8 cellular contexts compared by ENCODE assay signal in the genomic region with DNA sequence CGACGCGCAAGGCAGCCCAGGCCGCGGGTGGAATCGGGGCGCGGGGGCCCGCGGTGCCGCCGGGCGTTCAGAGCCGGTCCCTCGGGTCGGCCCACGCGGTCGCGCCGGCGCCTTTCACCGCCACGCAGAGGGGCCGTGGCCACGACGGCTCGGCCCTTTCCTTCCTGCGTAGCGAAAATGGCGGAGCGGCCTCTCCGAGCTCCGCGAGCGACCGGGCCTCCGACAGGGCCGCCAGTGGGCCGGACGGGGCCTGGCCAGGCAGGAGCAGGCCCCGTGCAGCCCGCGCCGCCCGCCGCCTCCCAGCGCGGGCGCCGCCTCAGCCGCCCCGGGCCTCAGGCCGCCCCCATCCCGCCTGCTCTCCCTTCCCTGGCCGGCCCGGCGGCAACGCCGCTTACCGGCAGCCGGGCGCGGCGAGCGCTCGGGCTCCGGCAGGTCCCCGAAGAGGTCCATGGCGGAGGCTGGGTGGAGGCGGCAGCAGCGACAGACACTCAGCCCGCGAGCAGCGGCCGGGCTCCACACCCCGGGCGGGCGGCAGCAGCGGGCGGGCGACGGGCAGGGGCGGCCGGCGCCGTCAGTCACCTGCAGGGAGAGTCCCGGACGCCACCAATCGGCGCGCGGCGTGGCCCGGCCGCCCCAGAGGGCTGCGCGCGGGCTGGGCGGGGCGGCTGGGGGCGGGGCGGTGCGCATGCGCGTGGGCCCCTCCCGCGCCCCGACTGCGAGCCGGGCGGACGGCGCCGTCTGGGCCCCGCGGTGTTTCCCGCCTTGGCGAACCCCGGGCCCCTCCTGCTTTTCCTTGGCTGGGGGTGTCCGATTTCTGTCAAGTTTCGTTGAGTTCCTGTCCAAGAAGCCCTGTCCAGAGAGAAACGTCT. TPM values are rescaled to one million over a fixed set of nuclear protein-coding genes. Genes with fewer than 3 reads are reported as not detected.
DNase-seq lines count a peak whose midpoint lies in the region; ATAC-seq and TF ChIP-seq lines count a peak whose summit lies in the region.

A gene with protein sequence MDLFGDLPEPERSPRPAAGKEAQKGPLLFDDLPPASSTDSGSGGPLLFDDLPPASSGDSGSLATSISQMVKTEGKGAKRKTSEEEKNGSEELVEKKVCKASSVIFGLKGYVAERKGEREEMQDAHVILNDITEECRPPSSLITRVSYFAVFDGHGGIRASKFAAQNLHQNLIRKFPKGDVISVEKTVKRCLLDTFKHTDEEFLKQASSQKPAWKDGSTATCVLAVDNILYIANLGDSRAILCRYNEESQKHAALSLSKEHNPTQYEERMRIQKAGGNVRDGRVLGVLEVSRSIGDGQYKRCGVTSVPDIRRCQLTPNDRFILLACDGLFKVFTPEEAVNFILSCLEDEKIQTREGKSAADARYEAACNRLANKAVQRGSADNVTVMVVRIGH (minus strand): TSS at position 592 of the 869 bp plus-strand sequence. CDS start 142 bp downstream, at position 450.

- peak within 1 kb of the TSS; percentile 87 to 92 for H3K27ac ChIP-seq in thoracic aorta

- DNase-seq in GM10248 (ENCODE audit: extremely low spot score) = peak; percentile 100
- peak; percentile 56 for DNase-seq in NCI-H1048 (lab: John Stamatoyannopoulos, UW)
- DNase-seq in SKM-1 treated with dmso at 0.1 percent for 144 hours (lab: John Stamatoyannopoulos, UW; ENCODE audit: unreplicated experiment) = peak; percentile 82
- peak; percentile 92 to 93 for DNase-seq in activated naive CD4-positive, alpha-beta T cell treated with anti-CD3 and anti-CD28 coated beads, Interleukin-2, amount 50 U/mL, for 72 hours (ENCODE audit: low spot score in 2 of 2)
- DNase-seq in glomerular visceral epithelial cell (ENCODE audit: extremely low spot score) = peak; percentile 94
- peak; percentile 96 for DNase-seq in osteocyte (ENCODE audit: extremely low spot score, unreplicated experiment)
- peak; percentile 33 for DNase-seq in thoracic aorta (ENCODE audit: low spot score)

- H3K27ac Mint-ChIP-seq in activated naive CD4-positive, alpha-beta T cell treated with anti-CD3 and anti-CD28 coated beads, Interleukin-2, amount 50 U/mL, for 72 hours = peak within 1 kb of the TSS; percentile 81 to 97
- H3K27ac Mint-ChIP-seq in osteocyte (ENCODE audit: unreplicated experiment) = peak within 1 kb of the TSS; percentile 87

- no peak for TF ChIP-seq CTCF in GM10248 (IDR thresholded peaks at IDR 0.05; ENCODE audit: control extremely low read depth, extremely low read depth, low read depth, missing control alignments)
- TF ChIP-seq CTCF in osteocyte (IDR thresholded peaks at IDR 0.05) = no peak
- TF ChIP-seq CTCF in thoracic aorta (IDR thresholded peaks at IDR 0.05) = no peak

- peak within 1 kb of the TSS; percentile 87 for H3K4me3 Mint-ChIP-seq in osteocyte (ENCODE audit: unreplicated experiment)

- H3K36me3 ChIP-seq in thoracic aorta = no peaks in the 10 kb centered on the region

- peak; percentile 96 for ATAC-seq in HG02571 (IDR thresholded peaks at IDR 0.05; ENCODE audit: unreplicated experiment)
- ATAC-seq in activated naive CD4-positive, alpha-beta T cell treated with anti-CD3 and anti-CD28 coated beads, Interleukin-2, amount 50 U/mL, for 72 hours = peak; percentile 99
- peak; percentile 89 for ATAC-seq in thoracic aorta (ENCODE audit: insufficient number of reproducible peaks, low FRiP score, low read depth)

- peaks cover 26 to 41% of the 10 kb centered on the region in 2 donors for H3K4me1 ChIP-seq in thoracic aorta (ENCODE audit: control insufficient read depth in 1 of 2, low read depth in 2 of 2)

- H3K36me3 Mint-ChIP-seq in activated naive CD4-positive, alpha-beta T cell treated with anti-CD3 and anti-CD28 coated beads, Interleukin-2, amount 50 U/mL, for 72 hours = peaks cover 0 to 7% of the 10 kb centered on the region in 2 donors
- peaks cover 3% of the 10 kb centered on the region for H3K36me3 Mint-ChIP-seq in osteocyte (ENCODE audit: unreplicated experiment)

- H3K27me3 ChIP-seq in thoracic aorta (replicated peaks; ENCODE audit: insufficient read depth) = no peaks in the 10 kb centered on the region

- CTCF ChIA-PET in GM10248 (lab: Yijun Ruan, JAX) = interaction anchor here (1.0 to 1.1 kb wide), 3 partner anchors 11 to 86 kb away, joined by 3 to 4 read pairs (median 3); no protein-coding TSS in a partner anchor

- POLR2A ChIA-PET in GM10248 (lab: Yijun Ruan, JAX) = no interaction called here

- H3K27me3 Mint-ChIP-seq in osteocyte (ENCODE audit: unreplicated experiment) = no peaks in the 10 kb centered on the region

- H3K4me1 Mint-ChIP-seq in osteocyte (ENCODE audit: unreplicated experiment) = peaks cover 30% of the 10 kb centered on the region

- H3K4me3 ChIP-seq in thoracic aorta = peak within 1 kb of the TSS; percentile 84

- no peaks in the 10 kb centered on the region for H3K9me3 ChIP-seq in thoracic aorta

- no peaks in the 10 kb centered on the region for H3K9me3 Mint-ChIP-seq in activated naive CD4-positive, alpha-beta T cell treated with anti-CD3 and anti-CD28 coated beads, Interleukin-2, amount 50 U/mL, for 72 hours
- H3K9me3 Mint-ChIP-seq in osteocyte (ENCODE audit: unreplicated experiment) = no peaks in the 10 kb centered on the region

RNA-seq across cellular contexts. Expression of the gene that starts here (rescaled TPM):
- total RNA-seq in activated naive CD4-positive, alpha-beta T cell treated with anti-CD3 and anti-CD28 coated beads, Interleukin-2, amount 50 U/mL, for 72 hours = 10 to 100 TPM; 40.7 to 64.8 TPM
- total RNA-seq in osteocyte (34.1 and 37.2 TPM in 2 replicates), thoracic aorta (10 to 100 TPM; 28.6 to 58.0 TPM)

Comparison
In these comparisons a context has a peak if more than half of its experiments do, and no peak if none do; other contexts are left out.
1. Peak in every context shown above with its lines: DNase-seq, ATAC-seq, H3K4me3 ChIP-seq and H3K27ac ChIP-seq.
2. DNase-seq: peak in every context shown above with its lines; median percentile 100 in GM10248; 96 in osteocyte; 94 in glomerular visceral epithelial cell; 92 in activated naive CD4-positive, alpha-beta T cell treated with anti-CD3 and anti-CD28 coated beads, Interleukin-2, amount 50 U/mL, for 72 hours; 82 in SKM-1 treated with dmso at 0.1 percent for 144 hours; 56 in NCI-H1048; 33 in thoracic aorta.